ENCODE assay signal across 8 cellular contexts in genomic region chr16:50266337-50267091, GRCh38. TPM values are rescaled to one million over a fixed set of nuclear protein-coding genes. Genes with fewer than 3 reads are reported as not detected.
DNase-seq lines count a peak whose midpoint lies in the region; ATAC-seq, FAIRE-seq and TF ChIP-seq lines count a peak whose summit lies in the region.

TSS of gene ADCY7 (plus strand) at chr16:50266551. CDS start at chr16:50288180, 21,629 bp downstream.

- H4K20me1 ChIP-seq in PC-3 (ENCODE audit: low read length) = no peaks in the 10 kb centered on the region

- peaks cover 20% of the 10 kb centered on the region for H3K4me1 ChIP-seq in PC-3 (ENCODE audit: insufficient read depth, low read length)
- H3K4me1 ChIP-seq in foreskin keratinocyte = peaks cover 4% of the 10 kb centered on the region

- no peaks in the 10 kb centered on the region for H3K27me3 Mint-ChIP-seq in activated T-cell treated with anti-CD3 and anti-CD28 coated beads, Interleukin-2, amount 50 U/mL, for 72 hours (ENCODE audit: low read depth)

- H2AFZ ChIP-seq in PC-3 (ENCODE audit: low read length) = no peak within 1 kb of the TSS

- no peak for TF ChIP-seq CTCF in PC-3 (conservative IDR thresholded peaks at IDR 0.05; ENCODE audit: low read depth, low read length)
- no peak for TF ChIP-seq CTCF in foreskin keratinocyte (conservative IDR thresholded peaks at IDR 0.05)

- H3K9ac ChIP-seq in PC-3 (ENCODE audit: low read length) = no peak within 1 kb of the TSS

- H3K4me3 Mint-ChIP-seq in activated T-cell treated with anti-CD3 and anti-CD28 coated beads, Interleukin-2, amount 50 U/mL, for 72 hours = peak within 1 kb of the TSS; percentile 91 to 97

- H3K79me2 ChIP-seq in PC-3 (ENCODE audit: low read length) = 0 out of 2 replicates have a peak, but pooled peaks cover 10% of the 10 kb centered on the region

- H3K36me3 ChIP-seq in PC-3 (ENCODE audit: low read depth, low read length) = no peaks in the 10 kb centered on the region

- peaks cover 0 to 2% of the 10 kb centered on the region in 2 donors for H3K36me3 Mint-ChIP-seq in activated T-cell treated with anti-CD3 and anti-CD28 coated beads, Interleukin-2, amount 50 U/mL, for 72 hours (ENCODE audit: insufficient read depth in 2 of 2)

- no peak within 1 kb of the TSS for H3K4me2 ChIP-seq in PC-3 (ENCODE audit: low read length)

- CTCF ChIA-PET in PC-3 (lab: Charles Lee) = no interaction called here

- peaks cover 0 to 1% of the 10 kb centered on the region in 2 donors for H3K9me3 Mint-ChIP-seq in activated T-cell treated with anti-CD3 and anti-CD28 coated beads, Interleukin-2, amount 50 U/mL, for 72 hours

- POLR2A ChIA-PET in PC-3 (lab: Charles Lee; ENCODE audit: unreplicated experiment) = no interaction called here

- DNase-seq in PC-3 (no peak), foreskin keratinocyte (peak in 1 of 2 donors; percentile 54), pulmonary artery endothelial cell (ENCODE audit: low read depth, low spot score) (no peak), ureter (ENCODE audit: low spot score) (peak; percentile 85), frontal cortex (ENCODE audit: low spot score in 2 of 2) (no peak)
- peak; percentile 88 to 91 for DNase-seq in activated T-cell treated with anti-CD3 and anti-CD28 coated beads, Interleukin-2, amount 50 U/mL, for 72 hours

- H3K27ac Mint-ChIP-seq in activated T-cell treated with anti-CD3 and anti-CD28 coated beads, Interleukin-2, amount 50 U/mL, for 72 hours = peak within 1 kb of the TSS; percentile 94

- no peaks in the 10 kb centered on the region for H3K9me3 ChIP-seq in PC-3 (ENCODE audit: low read length)

- H3K9me2 ChIP-seq in PC-3 (replicated peaks; ENCODE audit: low read length) = no peaks in the 10 kb centered on the region

- ATAC-seq in GM18870 (IDR thresholded peaks at IDR 0.05; ENCODE audit: unreplicated experiment) (peak; percentile 68), HG03060 (IDR thresholded peaks at IDR 0.05; ENCODE audit: low read depth, unreplicated experiment) (peak; percentile 69), PC-3 (peak; percentile 33), foreskin keratinocyte (peak; percentile 94)
- peak; percentile 80 to 88 for ATAC-seq in activated T-cell treated with anti-CD3 and anti-CD28 coated beads, Interleukin-2, amount 50 U/mL, for 72 hours (replicated peaks in 1 of 2)

- no peaks in the 10 kb centered on the region for H3K27me3 ChIP-seq in PC-3 (ENCODE audit: low read length)
- H3K27me3 ChIP-seq in foreskin keratinocyte = no peaks in the 10 kb centered on the region

- no TSS peak for BruUV-seq in PC-3 (replicated peaks; lab: Mats Ljungman, UMichigan)

- peaks cover 85% of the 10 kb centered on the region for H3K4me1 Mint-ChIP-seq in activated T-cell treated with anti-CD3 and anti-CD28 coated beads, Interleukin-2, amount 50 U/mL, for 72 hours (ENCODE audit: low read depth)

- FAIRE-seq in frontal cortex (lab: Jason Lieb, UNC) = no peak

- H3K4me3 ChIP-seq in PC-3 (ENCODE audit: low read length) = no peak within 1 kb of the TSS

- H3K27ac ChIP-seq in PC-3 (ENCODE audit: low read length) = no peak within 1 kb of the TSS
- H3K27ac ChIP-seq in foreskin keratinocyte = no peak within 1 kb of the TSS

- intact Hi-C loops in PC-3 (cut with micrococcal nuclease) = no loop called here

- no peaks in the 10 kb centered on the region for H3F3A ChIP-seq in PC-3 (ENCODE audit: low read length, unreplicated experiment)

RNA-seq across cellular contexts. Expression of gene ADCY7, which starts in this region (rescaled TPM):
- 13.1 and 14.1 TPM in 2 replicates for total RNA-seq in PC-3 (2014; rRNA removed)
- total RNA-seq in activated T-cell treated with anti-CD3 and anti-CD28 coated beads, Interleukin-2, amount 50 U/mL, for 72 hours = 10 to 100 TPM; 67.5 to 97.1 TPM
- 13.9 and 20.1 TPM in 2 replicates for total RNA-seq in foreskin keratinocyte
- polyA plus RNA-seq in foreskin keratinocyte = 3.5 and 4.1 TPM in 2 replicates
- total RNA-seq in pulmonary artery endothelial cell = 15.2 and 24.4 TPM in 2 replicates
- 18.6 TPM for total RNA-seq in ureter
- 9.8 TPM for total RNA-seq in frontal cortex

Comparison
In these comparisons a context has a peak if more than half of its experiments do, and no peak if none do; other contexts are left out.
1. ATAC-seq: peak in every context shown above with its lines; median percentile 94 in foreskin keratinocyte; 84 in activated T-cell treated with anti-CD3 and anti-CD28 coated beads, Interleukin-2, amount 50 U/mL, for 72 hours; 69 in HG03060; 68 in GM18870; 33 in PC-3.
2. DNase-seq: peak in activated T-cell treated with anti-CD3 and anti-CD28 coated beads, Interleukin-2, amount 50 U/mL, for 72 hours (2 of 2) and ureter (single experiment); none in PC-3 (single experiment), pulmonary artery endothelial cell (single experiment) and frontal cortex (0 of 2).